In the genomic region with DNA sequence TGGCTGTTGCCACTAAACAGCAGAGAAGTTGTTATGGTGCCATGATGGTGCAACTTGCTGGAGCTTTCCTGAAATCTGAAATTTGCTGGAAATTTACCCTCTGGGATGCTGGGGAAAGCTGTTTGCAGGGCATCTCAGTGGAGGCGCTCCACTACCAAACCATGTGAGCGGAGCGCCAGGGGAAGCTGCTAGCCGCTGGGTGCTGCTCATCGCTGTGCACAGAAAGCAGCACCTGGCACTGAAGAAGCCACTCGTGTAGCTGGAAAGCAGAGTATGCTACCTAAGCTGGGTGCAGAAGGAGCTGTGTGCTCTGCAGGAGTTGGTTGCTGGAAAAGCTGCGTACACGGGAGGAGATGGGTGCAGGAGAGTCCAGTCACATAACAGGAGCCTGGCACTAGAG, we compare ENCODE assay signal across 1 cellular context.
TF ChIP-seq lines count a peak whose summit lies in the region.

No MANE protein-coding gene starts in this region.

TF ChIP-seq in WTC11, 78 proteins besides CTCF, POLR2A, EP300 and RAD21:
- TF ChIP-seq, protein P1, sequence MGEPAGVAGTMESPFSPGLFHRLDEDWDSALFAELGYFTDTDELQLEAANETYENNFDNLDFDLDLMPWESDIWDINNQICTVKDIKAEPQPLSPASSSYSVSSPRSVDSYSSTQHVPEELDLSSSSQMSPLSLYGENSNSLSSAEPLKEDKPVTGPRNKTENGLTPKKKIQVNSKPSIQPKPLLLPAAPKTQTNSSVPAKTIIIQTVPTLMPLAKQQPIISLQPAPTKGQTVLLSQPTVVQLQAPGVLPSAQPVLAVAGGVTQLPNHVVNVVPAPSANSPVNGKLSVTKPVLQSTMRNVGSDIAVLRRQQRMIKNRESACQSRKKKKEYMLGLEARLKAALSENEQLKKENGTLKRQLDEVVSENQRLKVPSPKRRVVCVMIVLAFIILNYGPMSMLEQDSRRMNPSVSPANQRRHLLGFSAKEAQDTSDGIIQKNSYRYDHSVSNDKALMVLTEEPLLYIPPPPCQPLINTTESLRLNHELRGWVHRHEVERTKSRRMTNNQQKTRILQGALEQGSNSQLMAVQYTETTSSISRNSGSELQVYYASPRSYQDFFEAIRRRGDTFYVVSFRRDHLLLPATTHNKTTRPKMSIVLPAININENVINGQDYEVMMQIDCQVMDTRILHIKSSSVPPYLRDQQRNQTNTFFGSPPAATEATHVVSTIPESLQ (CRISPR knock-in tag; IDR thresholded peaks at IDR 0.05) = no peak
- no peak for TF ChIP-seq IRF2 (CRISPR knock-in tag; IDR thresholded peaks at IDR 0.05; ENCODE audit: borderline replicate concordance, low read depth)
- no peak for TF ChIP-seq NR3C1 (CRISPR knock-in tag; conservative IDR thresholded peaks at IDR 0.05; ENCODE audit: low read depth)
- TF ChIP-seq, protein P2, sequence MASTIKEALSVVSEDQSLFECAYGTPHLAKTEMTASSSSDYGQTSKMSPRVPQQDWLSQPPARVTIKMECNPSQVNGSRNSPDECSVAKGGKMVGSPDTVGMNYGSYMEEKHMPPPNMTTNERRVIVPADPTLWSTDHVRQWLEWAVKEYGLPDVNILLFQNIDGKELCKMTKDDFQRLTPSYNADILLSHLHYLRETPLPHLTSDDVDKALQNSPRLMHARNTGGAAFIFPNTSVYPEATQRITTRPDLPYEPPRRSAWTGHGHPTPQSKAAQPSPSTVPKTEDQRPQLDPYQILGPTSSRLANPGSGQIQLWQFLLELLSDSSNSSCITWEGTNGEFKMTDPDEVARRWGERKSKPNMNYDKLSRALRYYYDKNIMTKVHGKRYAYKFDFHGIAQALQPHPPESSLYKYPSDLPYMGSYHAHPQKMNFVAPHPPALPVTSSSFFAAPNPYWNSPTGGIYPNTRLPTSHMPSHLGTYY (CRISPR knock-in tag; IDR thresholded peaks at IDR 0.05) = no peak
- TF ChIP-seq NR1H2 (CRISPR knock-in tag; IDR thresholded peaks at IDR 0.05) = no peak
- TF ChIP-seq, protein P3, sequence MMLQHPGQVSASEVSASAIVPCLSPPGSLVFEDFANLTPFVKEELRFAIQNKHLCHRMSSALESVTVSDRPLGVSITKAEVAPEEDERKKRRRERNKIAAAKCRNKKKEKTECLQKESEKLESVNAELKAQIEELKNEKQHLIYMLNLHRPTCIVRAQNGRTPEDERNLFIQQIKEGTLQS (CRISPR knock-in tag; conservative IDR thresholded peaks at IDR 0.05) = no peak
- TF ChIP-seq HMGA2 (CRISPR knock-in tag; IDR thresholded peaks at IDR 0.05) = no peak
- TF ChIP-seq, protein P4, sequence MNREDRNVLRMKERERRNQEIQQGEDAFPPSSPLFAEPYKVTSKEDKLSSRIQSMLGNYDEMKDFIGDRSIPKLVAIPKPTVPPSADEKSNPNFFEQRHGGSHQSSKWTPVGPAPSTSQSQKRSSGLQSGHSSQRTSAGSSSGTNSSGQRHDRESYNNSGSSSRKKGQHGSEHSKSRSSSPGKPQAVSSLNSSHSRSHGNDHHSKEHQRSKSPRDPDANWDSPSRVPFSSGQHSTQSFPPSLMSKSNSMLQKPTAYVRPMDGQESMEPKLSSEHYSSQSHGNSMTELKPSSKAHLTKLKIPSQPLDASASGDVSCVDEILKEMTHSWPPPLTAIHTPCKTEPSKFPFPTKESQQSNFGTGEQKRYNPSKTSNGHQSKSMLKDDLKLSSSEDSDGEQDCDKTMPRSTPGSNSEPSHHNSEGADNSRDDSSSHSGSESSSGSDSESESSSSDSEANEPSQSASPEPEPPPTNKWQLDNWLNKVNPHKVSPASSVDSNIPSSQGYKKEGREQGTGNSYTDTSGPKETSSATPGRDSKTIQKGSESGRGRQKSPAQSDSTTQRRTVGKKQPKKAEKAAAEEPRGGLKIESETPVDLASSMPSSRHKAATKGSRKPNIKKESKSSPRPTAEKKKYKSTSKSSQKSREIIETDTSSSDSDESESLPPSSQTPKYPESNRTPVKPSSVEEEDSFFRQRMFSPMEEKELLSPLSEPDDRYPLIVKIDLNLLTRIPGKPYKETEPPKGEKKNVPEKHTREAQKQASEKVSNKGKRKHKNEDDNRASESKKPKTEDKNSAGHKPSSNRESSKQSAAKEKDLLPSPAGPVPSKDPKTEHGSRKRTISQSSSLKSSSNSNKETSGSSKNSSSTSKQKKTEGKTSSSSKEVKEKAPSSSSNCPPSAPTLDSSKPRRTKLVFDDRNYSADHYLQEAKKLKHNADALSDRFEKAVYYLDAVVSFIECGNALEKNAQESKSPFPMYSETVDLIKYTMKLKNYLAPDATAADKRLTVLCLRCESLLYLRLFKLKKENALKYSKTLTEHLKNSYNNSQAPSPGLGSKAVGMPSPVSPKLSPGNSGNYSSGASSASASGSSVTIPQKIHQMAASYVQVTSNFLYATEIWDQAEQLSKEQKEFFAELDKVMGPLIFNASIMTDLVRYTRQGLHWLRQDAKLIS (CRISPR knock-in tag; IDR thresholded peaks at IDR 0.05; ENCODE audit: borderline replicate concordance) = no peak
- TF ChIP-seq SP1 (CRISPR knock-in tag; conservative IDR thresholded peaks at IDR 0.05) = no peak
- TF ChIP-seq ZNF263 (CRISPR knock-in tag; IDR thresholded peaks at IDR 0.05; ENCODE audit: low read depth) = no peak
- no peak for TF ChIP-seq ZNF416 (CRISPR knock-in tag; IDR thresholded peaks at IDR 0.05)
- TF ChIP-seq FOXK1 (CRISPR knock-in tag; IDR thresholded peaks at IDR 0.05) = no peak
- TF ChIP-seq TEAD4 (CRISPR knock-in tag; IDR thresholded peaks at IDR 0.05) = no peak
- TF ChIP-seq, protein P5, sequence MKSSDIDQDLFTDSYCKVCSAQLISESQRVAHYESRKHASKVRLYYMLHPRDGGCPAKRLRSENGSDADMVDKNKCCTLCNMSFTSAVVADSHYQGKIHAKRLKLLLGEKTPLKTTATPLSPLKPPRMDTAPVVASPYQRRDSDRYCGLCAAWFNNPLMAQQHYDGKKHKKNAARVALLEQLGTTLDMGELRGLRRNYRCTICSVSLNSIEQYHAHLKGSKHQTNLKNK (CRISPR knock-in tag; IDR thresholded peaks at IDR 0.05) = no peak
- TF ChIP-seq, protein P6, sequence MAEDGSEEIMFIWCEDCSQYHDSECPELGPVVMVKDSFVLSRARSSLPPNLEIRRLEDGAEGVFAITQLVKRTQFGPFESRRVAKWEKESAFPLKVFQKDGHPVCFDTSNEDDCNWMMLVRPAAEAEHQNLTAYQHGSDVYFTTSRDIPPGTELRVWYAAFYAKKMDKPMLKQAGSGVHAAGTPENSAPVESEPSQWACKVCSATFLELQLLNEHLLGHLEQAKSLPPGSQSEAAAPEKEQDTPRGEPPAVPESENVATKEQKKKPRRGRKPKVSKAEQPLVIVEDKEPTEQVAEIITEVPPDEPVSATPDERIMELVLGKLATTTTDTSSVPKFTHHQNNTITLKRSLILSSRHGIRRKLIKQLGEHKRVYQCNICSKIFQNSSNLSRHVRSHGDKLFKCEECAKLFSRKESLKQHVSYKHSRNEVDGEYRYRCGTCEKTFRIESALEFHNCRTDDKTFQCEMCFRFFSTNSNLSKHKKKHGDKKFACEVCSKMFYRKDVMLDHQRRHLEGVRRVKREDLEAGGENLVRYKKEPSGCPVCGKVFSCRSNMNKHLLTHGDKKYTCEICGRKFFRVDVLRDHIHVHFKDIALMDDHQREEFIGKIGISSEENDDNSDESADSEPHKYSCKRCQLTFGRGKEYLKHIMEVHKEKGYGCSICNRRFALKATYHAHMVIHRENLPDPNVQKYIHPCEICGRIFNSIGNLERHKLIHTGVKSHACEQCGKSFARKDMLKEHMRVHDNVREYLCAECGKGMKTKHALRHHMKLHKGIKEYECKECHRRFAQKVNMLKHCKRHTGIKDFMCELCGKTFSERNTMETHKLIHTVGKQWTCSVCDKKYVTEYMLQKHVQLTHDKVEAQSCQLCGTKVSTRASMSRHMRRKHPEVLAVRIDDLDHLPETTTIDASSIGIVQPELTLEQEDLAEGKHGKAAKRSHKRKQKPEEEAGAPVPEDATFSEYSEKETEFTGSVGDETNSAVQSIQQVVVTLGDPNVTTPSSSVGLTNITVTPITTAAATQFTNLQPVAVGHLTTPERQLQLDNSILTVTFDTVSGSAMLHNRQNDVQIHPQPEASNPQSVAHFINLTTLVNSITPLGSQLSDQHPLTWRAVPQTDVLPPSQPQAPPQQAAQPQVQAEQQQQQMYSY (CRISPR knock-in tag; IDR thresholded peaks at IDR 0.05) = no peak
- TF ChIP-seq, protein P7, sequence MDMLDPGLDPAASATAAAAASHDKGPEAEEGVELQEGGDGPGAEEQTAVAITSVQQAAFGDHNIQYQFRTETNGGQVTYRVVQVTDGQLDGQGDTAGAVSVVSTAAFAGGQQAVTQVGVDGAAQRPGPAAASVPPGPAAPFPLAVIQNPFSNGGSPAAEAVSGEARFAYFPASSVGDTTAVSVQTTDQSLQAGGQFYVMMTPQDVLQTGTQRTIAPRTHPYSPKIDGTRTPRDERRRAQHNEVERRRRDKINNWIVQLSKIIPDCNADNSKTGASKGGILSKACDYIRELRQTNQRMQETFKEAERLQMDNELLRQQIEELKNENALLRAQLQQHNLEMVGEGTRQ (CRISPR knock-in tag; IDR thresholded peaks at IDR 0.05) = no peak
- TF ChIP-seq, protein P8, sequence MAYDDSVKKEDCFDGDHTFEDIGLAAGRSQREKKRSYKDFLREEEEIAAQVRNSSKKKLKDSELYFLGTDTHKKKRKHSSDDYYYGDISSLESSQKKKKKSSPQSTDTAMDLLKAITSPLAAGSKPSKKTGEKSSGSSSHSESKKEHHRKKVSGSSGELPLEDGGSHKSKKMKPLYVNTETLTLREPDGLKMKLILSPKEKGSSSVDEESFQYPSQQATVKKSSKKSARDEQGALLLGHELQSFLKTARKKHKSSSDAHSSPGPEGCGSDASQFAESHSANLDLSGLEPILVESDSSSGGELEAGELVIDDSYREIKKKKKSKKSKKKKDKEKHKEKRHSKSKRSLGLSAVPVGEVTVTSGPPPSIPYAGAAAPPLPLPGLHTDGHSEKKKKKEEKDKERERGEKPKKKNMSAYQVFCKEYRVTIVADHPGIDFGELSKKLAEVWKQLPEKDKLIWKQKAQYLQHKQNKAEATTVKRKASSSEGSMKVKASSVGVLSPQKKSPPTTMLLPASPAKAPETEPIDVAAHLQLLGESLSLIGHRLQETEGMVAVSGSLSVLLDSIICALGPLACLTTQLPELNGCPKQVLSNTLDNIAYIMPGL (CRISPR knock-in tag; IDR thresholded peaks at IDR 0.05) = no peak
- TF ChIP-seq, protein P9, sequence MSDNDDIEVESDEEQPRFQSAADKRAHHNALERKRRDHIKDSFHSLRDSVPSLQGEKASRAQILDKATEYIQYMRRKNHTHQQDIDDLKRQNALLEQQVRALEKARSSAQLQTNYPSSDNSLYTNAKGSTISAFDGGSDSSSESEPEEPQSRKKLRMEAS (CRISPR knock-in tag; IDR thresholded peaks at IDR 0.05) = no peak
- no peak for TF ChIP-seq GRHL2 (CRISPR knock-in tag; IDR thresholded peaks at IDR 0.05; ENCODE audit: insufficient replicate concordance, severe bottlenecking)
- no peak for TF ChIP-seq ZNF317 (CRISPR knock-in tag; IDR thresholded peaks at IDR 0.05; ENCODE audit: borderline replicate concordance, low read depth)
